Comparison of ENCODE assay signal across 15 cellular contexts in genomic region chr16:3044708-3045107, GRCh38. TPM values are rescaled to one million over a fixed set of nuclear protein-coding genes. Genes with fewer than 3 reads are reported as not detected.
DNase-seq lines count a peak whose midpoint lies in the region; ATAC-seq and TF ChIP-seq lines count a peak whose summit lies in the region.
"Had no signal": no experiment of that assay in that cellular context is flagged by ENCODE, and none has a peak within 500 bp of the region (broad histone marks: within the 10 kb centered on the region; RNA-seq: fewer than 3 reads in every experiment).

No MANE protein-coding gene starts in this region.

- TF ChIP-seq CTCF in HFFc6 (IDR thresholded peaks at IDR 0.05) (no peak), psoas muscle (IDR thresholded peaks at IDR 0.05) (no peak)

- H3K4me3 Mint-ChIP-seq in CD4-positive, alpha-beta memory T cell: peak overlapping the region; percentile 36 to 90 (median 82)
- H3K4me3 Mint-ChIP-seq in HFFc6: peak overlapping the region; percentile 64; the same call in 1 of the 2 replicates
- H3K4me3 Mint-ChIP-seq in activated naive CD8-positive, alpha-beta T cell treated with anti-CD3 and anti-CD28 coated beads for 36 hours: peak overlapping the region; percentile 73
- H3K4me3 Mint-ChIP-seq in naive thymus-derived CD8-positive, alpha-beta T cell: peak overlapping the region; percentile 71 to 87 (median 78)

- H3K9me3 Mint-ChIP-seq in CD4-positive, alpha-beta memory T cell: no peaks in the 10 kb centered on the region
- H3K9me3 Mint-ChIP-seq in HFFc6: no peaks in the 10 kb centered on the region
- no peaks in the 10 kb centered on the region for H3K9me3 Mint-ChIP-seq in activated naive CD8-positive, alpha-beta T cell treated with anti-CD3 and anti-CD28 coated beads for 36 hours
- no peaks in the 10 kb centered on the region for H3K9me3 Mint-ChIP-seq in naive thymus-derived CD8-positive, alpha-beta T cell

- peaks cover 36% of the 10 kb centered on the region for H3K27me3 ChIP-seq in CD4-positive, alpha-beta memory T cell (ENCODE audit: insufficient read depth, low read length)
- peaks cover 0 to 73% (median 36%) of the 10 kb centered on the region in 3 donors for H3K27me3 ChIP-seq in psoas muscle (ENCODE audit: insufficient read depth in 3 of 3, low read length in 2 of 3)

- H3K27ac Mint-ChIP-seq in CD4-positive, alpha-beta memory T cell: peak overlapping the region in 1 of 7 donors; percentile 55
- no peak overlapping the region for H3K27ac Mint-ChIP-seq in HFFc6
- no peak overlapping the region for H3K27ac Mint-ChIP-seq in activated naive CD8-positive, alpha-beta T cell treated with anti-CD3 and anti-CD28 coated beads for 36 hours
- peak overlapping the region in 3 of 10 donors; percentile 40 to 52 (median 49) for H3K27ac Mint-ChIP-seq in naive thymus-derived CD8-positive, alpha-beta T cell

- no peak for ATAC-seq in naive thymus-derived CD8-positive, alpha-beta T cell
- no peak for ATAC-seq in psoas muscle
- no peak for ATAC-seq in HG02678 (IDR thresholded peaks at IDR 0.05; ENCODE audit: unreplicated experiment)

- WGBS in psoas muscle, 3 donors: 84 to 92% (median 86%) methylated on average over 6 of the region's 6 CpGs

- peaks cover 18 to 21% of the 10 kb centered on the region in 2 donors for H3K27me3 Mint-ChIP-seq in CD4-positive, alpha-beta memory T cell
- H3K27me3 Mint-ChIP-seq in HFFc6 (ENCODE audit: insufficient read depth): peaks cover 42% of the 10 kb centered on the region
- peaks cover 76% of the 10 kb centered on the region for H3K27me3 Mint-ChIP-seq in activated naive CD8-positive, alpha-beta T cell treated with anti-CD3 and anti-CD28 coated beads for 36 hours
- H3K27me3 Mint-ChIP-seq in naive thymus-derived CD8-positive, alpha-beta T cell: peaks cover 0 to 39% (median 29%) of the 10 kb centered on the region in 5 donors

- POLR2A ChIA-PET in CD4-positive, alpha-beta memory T cell (lab: Charles Lee; ENCODE audit: partially characterized antibody): interaction anchor here (1.0 to 2.2 kb wide), 5 partner anchors 13 to 84 kb away, joined by 3 to 9 read pairs (median 8); partner anchors contain the start of gene IL32
- POLR2A ChIA-PET in naive thymus-derived CD8-positive, alpha-beta T cell (lab: Charles Lee): interaction anchor here (0.9 to 1.7 kb wide), 4 partner anchors 10 to 90 kb away, joined by 3 to 6 read pairs (median 4); partner anchors contain the start of gene ZNF213

- H3K9me3 ChIP-seq in CD4-positive, alpha-beta memory T cell (ENCODE audit: control insufficient read depth in 1 of 2, low read length in 2 of 2): no peaks in the 10 kb centered on the region
- no peaks in the 10 kb centered on the region for H3K9me3 ChIP-seq in psoas muscle

- peaks cover 10 to 25% (median 11%) of the 10 kb centered on the region in 4 donors for H3K4me1 Mint-ChIP-seq in CD4-positive, alpha-beta memory T cell
- no peaks in the 10 kb centered on the region for H3K4me1 Mint-ChIP-seq in HFFc6 (ENCODE audit: low read depth)
- H3K4me1 Mint-ChIP-seq in activated naive CD8-positive, alpha-beta T cell treated with anti-CD3 and anti-CD28 coated beads for 36 hours: peaks cover 9% of the 10 kb centered on the region
- H3K4me1 Mint-ChIP-seq in naive thymus-derived CD8-positive, alpha-beta T cell: peaks cover 11 to 24% (median 20%) of the 10 kb centered on the region in 4 donors

- H3K36me3 ChIP-seq in CD4-positive, alpha-beta memory T cell (ENCODE audit: insufficient read depth, low read length): no peaks in the 10 kb centered on the region
- H3K36me3 ChIP-seq in psoas muscle (ENCODE audit: insufficient read depth in 1 of 2, low read depth in 1 of 2): no peaks in the 10 kb centered on the region

- intact Hi-C loops in CD4-positive, alpha-beta memory T cell (cut with micrococcal nuclease): no loop called here
- intact Hi-C loops in psoas muscle (cut with DNase I): no loop called here

- H3K27ac ChIP-seq in CD4-positive, alpha-beta memory T cell (ENCODE audit: low read depth, low read length): no peak overlapping the region
- no peak overlapping the region for H3K27ac ChIP-seq in psoas muscle

- CTCF ChIA-PET in CD4-positive, alpha-beta memory T cell (lab: Charles Lee; ENCODE audit: partially characterized antibody): interaction anchor here (1.6 to 8.2 kb wide), 2 partner anchors 15 to 83 kb away, joined by 3 to 80 read pairs; no protein-coding TSS in a partner anchor

- peaks cover 22% of the 10 kb centered on the region for H3K4me1 ChIP-seq in CD4-positive, alpha-beta memory T cell (ENCODE audit: insufficient read depth, low read length)
- H3K4me1 ChIP-seq in psoas muscle: peaks cover 11% of the 10 kb centered on the region

- no peak overlapping the region for H3K4me3 ChIP-seq in CD4-positive, alpha-beta memory T cell (ENCODE audit: low read length in 2 of 2)
- no peak overlapping the region for H3K4me3 ChIP-seq in psoas muscle

- no peak for DNase-seq in CD4-positive, alpha-beta memory T cell
- DNase-seq in HFFc6: no peak
- no peak for DNase-seq in activated naive CD8-positive, alpha-beta T cell treated with anti-CD3 and anti-CD28 coated beads for 36 hours
- DNase-seq in naive thymus-derived CD8-positive, alpha-beta T cell: no peak
- no peak for DNase-seq in psoas muscle
- DNase-seq in NCI-H748 treated with DMSO at 0.1 percent for 48 hours (lab: John Stamatoyannopoulos, UW): no peak
- no peak for DNase-seq in NCI-H1436 treated with DMSO at 0.1 percent for 48 hours (lab: John Stamatoyannopoulos, UW)
- DNase-seq: activated CD4-positive, alpha-beta T cell treated with anti-CD3 and anti-CD28 coated beads for 4 hours; activated naive CD4-positive, alpha-beta T cell treated with Interleukin-2 at 50 U/mL for 16 hours; left cardiac atrium; NCI-H187 treated with DMSO at 0.1 percent for 48 hours; NCI-H526 treated with DMSO at 0.1 percent for 48 hours had no signal

- no peaks in the 10 kb centered on the region for H3K36me3 Mint-ChIP-seq in CD4-positive, alpha-beta memory T cell
- no peaks in the 10 kb centered on the region for H3K36me3 Mint-ChIP-seq in HFFc6 (ENCODE audit: low read depth)
- H3K36me3 Mint-ChIP-seq in activated naive CD8-positive, alpha-beta T cell treated with anti-CD3 and anti-CD28 coated beads for 36 hours: no peaks in the 10 kb centered on the region
- H3K36me3 Mint-ChIP-seq in naive thymus-derived CD8-positive, alpha-beta T cell: no peaks in the 10 kb centered on the region

RNA-seq across cellular contexts. Expression of gene MMP25, which starts 1.7 kb away (rescaled TPM):
- 1 to 10 TPM; 2.9 to 3.0 TPM for total RNA-seq in CD4-positive, alpha-beta memory T cell
- polyA plus RNA-seq in CD4-positive, alpha-beta memory T cell: under 1 TPM; 0.52 to 0.91 TPM
- total RNA-seq in HFFc6 (2021; fragmentation: NEBNext Ultra II Directional; extraction: Animal tissue kit (Norgen Biotek cat#: 25700)): under 1 TPM in 3 of 6 experiments, not detected in 3; 0.05 to 0.17 (median 0.07) TPM
- 1 to 10 TPM in 1 of 2 experiments, under 1 TPM in 1; 0.99 to 1.6 TPM for total RNA-seq in activated naive CD8-positive, alpha-beta T cell treated with anti-CD3 and anti-CD28 coated beads for 36 hours
- total RNA-seq in naive thymus-derived CD8-positive, alpha-beta T cell: under 1 TPM; 0.38 to 0.60 TPM
- polyA plus RNA-seq in naive thymus-derived CD8-positive, alpha-beta T cell: under 1 TPM; 0.36 to 0.94 (median 0.60) TPM
- total RNA-seq in psoas muscle: 1 to 10 TPM in 3 of 4 donors, under 1 TPM in 1; 0.67 to 2.3 (median 1.2) TPM
- polyA plus RNA-seq in psoas muscle: 1 to 10 TPM in 1 of 3 donors, under 1 TPM in 2; 0.13 to 1.2 (median 0.23) TPM

RNA-seq across cellular contexts. Expression of gene BICDL2, which starts 8.0 kb away (rescaled TPM):
- total RNA-seq in CD4-positive, alpha-beta memory T cell: not detected
- polyA plus RNA-seq in CD4-positive, alpha-beta memory T cell: not detected
- total RNA-seq in HFFc6 (2021; fragmentation: NEBNext Ultra II Directional; extraction: Animal tissue kit (Norgen Biotek cat#: 25700)): not detected
- under 1 TPM; 0.31 to 0.56 TPM for total RNA-seq in activated naive CD8-positive, alpha-beta T cell treated with anti-CD3 and anti-CD28 coated beads for 36 hours
- not detected for total RNA-seq in naive thymus-derived CD8-positive, alpha-beta T cell
- polyA plus RNA-seq in naive thymus-derived CD8-positive, alpha-beta T cell: not detected
- not detected for total RNA-seq in psoas muscle
- under 1 TPM in 2 of 3 donors, not detected in 1; 0.01 to 0.18 TPM for polyA plus RNA-seq in psoas muscle
- total RNA-seq: left cardiac atrium, LHCN-M2, myocyte had no signal

RNA-seq across cellular contexts. Expression of gene IL32, which starts 20.7 kb away (rescaled TPM):
- total RNA-seq in CD4-positive, alpha-beta memory T cell: 100 to 1,000 TPM; 752 to 810 TPM
- 1,000 to 10,000 TPM; 3,111 to 3,174 TPM for polyA plus RNA-seq in CD4-positive, alpha-beta memory T cell
- total RNA-seq in HFFc6 (2021; fragmentation: NEBNext Ultra II Directional; extraction: Animal tissue kit (Norgen Biotek cat#: 25700)): 1 to 10 TPM in 5 of 6 experiments, under 1 TPM in 1; 1.00 to 2.3 (median 1.7) TPM
- total RNA-seq in activated naive CD8-positive, alpha-beta T cell treated with anti-CD3 and anti-CD28 coated beads for 36 hours: 1,000 to 10,000 TPM; 1,056 to 1,060 TPM
- 100 to 1,000 TPM; 363 to 375 TPM for total RNA-seq in naive thymus-derived CD8-positive, alpha-beta T cell
- 1,000 to 10,000 TPM; 1,686 to 2,118 (median 1,952) TPM for polyA plus RNA-seq in naive thymus-derived CD8-positive, alpha-beta T cell
- total RNA-seq in psoas muscle: 100 to 1,000 TPM in 3 of 4 donors, 10 to 100 TPM in 1; 90.5 to 192 (median 123) TPM
- 100 to 1,000 TPM; 302 to 749 (median 618) TPM for polyA plus RNA-seq in psoas muscle

RNA-seq across cellular contexts. Expression of gene THOC6, which starts 20.9 kb away (rescaled TPM):
- total RNA-seq in CD4-positive, alpha-beta memory T cell: 10 to 100 TPM; 18.4 to 22.5 TPM
- polyA plus RNA-seq in CD4-positive, alpha-beta memory T cell: 10 to 100 TPM; 41.4 to 48.8 TPM
- 10 to 100 TPM; 18.2 to 21.6 (median 19.9) TPM for total RNA-seq in HFFc6 (2021; fragmentation: NEBNext Ultra II Directional; extraction: Animal tissue kit (Norgen Biotek cat#: 25700))
- 10 to 100 TPM; 48.7 to 53.1 TPM for total RNA-seq in activated naive CD8-positive, alpha-beta T cell treated with anti-CD3 and anti-CD28 coated beads for 36 hours
- 10 to 100 TPM; 24.2 to 24.9 TPM for total RNA-seq in naive thymus-derived CD8-positive, alpha-beta T cell
- 10 to 100 TPM; 45.2 to 59.0 (median 58.8) TPM for polyA plus RNA-seq in naive thymus-derived CD8-positive, alpha-beta T cell
- total RNA-seq in psoas muscle: 10 to 100 TPM; 17.0 to 34.4 (median 25.8) TPM
- polyA plus RNA-seq in psoas muscle: 10 to 100 TPM; 26.9 to 72.2 (median 39.8) TPM

RNA-seq across cellular contexts. Expression of gene HCFC1R1, which starts 21.0 kb away (rescaled TPM):
- total RNA-seq in CD4-positive, alpha-beta memory T cell: 10 to 100 TPM; 16.0 to 18.0 TPM
- polyA plus RNA-seq in CD4-positive, alpha-beta memory T cell: 10 to 100 TPM; 18.5 to 23.8 TPM
- total RNA-seq in HFFc6 (2021; fragmentation: NEBNext Ultra II Directional; extraction: Animal tissue kit (Norgen Biotek cat#: 25700)): 10 to 100 TPM; 54.6 to 90.3 (median 83.2) TPM
- 10 to 100 TPM; 23.4 to 23.7 TPM for total RNA-seq in activated naive CD8-positive, alpha-beta T cell treated with anti-CD3 and anti-CD28 coated beads for 36 hours
- 10 to 100 TPM; 14.0 to 15.1 TPM for total RNA-seq in naive thymus-derived CD8-positive, alpha-beta T cell
- 10 to 100 TPM; 13.1 to 16.5 (median 16.5) TPM for polyA plus RNA-seq in naive thymus-derived CD8-positive, alpha-beta T cell
- 100 to 1,000 TPM in 2 of 4 donors, 10 to 100 TPM in 2; 65.1 to 258 (median 129) TPM for total RNA-seq in psoas muscle
- polyA plus RNA-seq in psoas muscle: 100 to 1,000 TPM; 131 to 233 (median 216) TPM

Comparison
In these comparisons a context has a peak if more than half of its experiments do, and no peak if none do; other contexts are left out.
1. RNA of gene IL32, which starts 20.7 kb away (total RNA-seq): 1,056 to 1,060 TPM in activated naive CD8-positive, alpha-beta T cell treated with anti-CD3 and anti-CD28 coated beads for 36 hours, 752 to 810 TPM in CD4-positive, alpha-beta memory T cell, 363 to 375 TPM in naive thymus-derived CD8-positive, alpha-beta T cell and 90.5 to 192 TPM in psoas muscle; 1.00 to 2.3 TPM in HFFc6; every median in the first group is over 10 times any median in the second.
2. Peak in every context shown above with its lines, with median percentiles within 50 percentile points of each other: H3K4me3 Mint-ChIP-seq.